8 cellular contexts compared by ENCODE assay signal in genomic region chr20:49676581-49677291, GRCh38. TPM values are rescaled to one million over a fixed set of nuclear protein-coding genes. Genes with fewer than 3 reads are reported as not detected.
A peak's percentile ranks its signal among the peaks of the same experiment; 100 is the strongest.
DNase-seq lines count a peak whose midpoint lies in the region; ATAC-seq and TF ChIP-seq lines count a peak whose summit lies in the region.

No MANE protein-coding gene starts in this region.

- H3K9ac ChIP-seq in KMS-11 = peak overlapping the region; percentile 8; the same call in 1 of the 2 replicates

- DNase-seq in DMS53 treated with DMSO at 0.1 percent for 48 hours (lab: John Stamatoyannopoulos, UW; ENCODE audit: unreplicated experiment) (peak; percentile 27), Right ventricle myocardium superior (no peak), DMS79 (lab: John Stamatoyannopoulos, UW) (no peak), anterior cingulate cortex (lab: John Stamatoyannopoulos, UW) (no peak)
- DNase-seq in activated CD4-positive, alpha-beta memory T cell treated with anti-CD3 and anti-CD28 coated beads, Interleukin-2, amount 10 ng/mL, durations not matched to agents 7 days and 5 days = peak; percentile 80
- peak; percentile 13 to 29 for DNase-seq in stimulated activated CD8-positive, alpha-beta memory T cell treated with anti-CD3 and anti-CD28 coated beads, Interleukin-7, amount 100 ng/mL, for 48 hours (ENCODE audit: extremely low read depth in 1 of 2, low read depth in 1 of 2)

- peaks cover 22% of the 10 kb centered on the region for H3K36me3 Mint-ChIP-seq in activated CD4-positive, alpha-beta memory T cell treated with anti-CD3 and anti-CD28 coated beads, Interleukin-2, amount 10 ng/mL, durations not matched to agents 7 days and 5 days (ENCODE audit: low read depth)

- TF ChIP-seq CTCF in KMS-11 (conservative IDR thresholded peaks at IDR 0.05; ENCODE audit: low read depth, low read length) = no peak

- no peak overlapping the region for H3K4me3 ChIP-seq in KMS-11 (IDR thresholded peaks at IDR 0.05; ENCODE audit: insufficient read depth, low read depth, low read length)

- peaks cover 6% of the 10 kb centered on the region; the same call in 1 of the 2 replicates for H4K20me1 ChIP-seq in KMS-11 (ENCODE audit: insufficient read depth)

- ATAC-seq in GM21447 (IDR thresholded peaks at IDR 0.05; ENCODE audit: unreplicated experiment) (peak; percentile 65), Right ventricle myocardium superior (ENCODE audit: poor library complexity) (peak; percentile 40)

- intact Hi-C loops in Right ventricle myocardium superior (cut with DNase I) = no loop called here

- peaks cover 47% of the 10 kb centered on the region; the same call in 1 of the 2 replicates for H3K79me2 ChIP-seq in KMS-11 (ENCODE audit: insufficient read depth, low read depth)

- CTCF ChIA-PET in activated CD4-positive, alpha-beta memory T cell treated with anti-CD3 and anti-CD28 coated beads, Interleukin-2, amount 10 ng/mL, durations not matched to agents 7 days and 5 days (lab: Charles Lee) = interaction anchor here (1.0 to 1.3 kb wide), 4 partner anchors 14 to 212 kb away, joined by 3 to 5 read pairs (median 3); no protein-coding TSS in a partner anchor

- H3K9me3 Mint-ChIP-seq in activated CD4-positive, alpha-beta memory T cell treated with anti-CD3 and anti-CD28 coated beads, Interleukin-2, amount 10 ng/mL, durations not matched to agents 7 days and 5 days = no peaks in the 10 kb centered on the region

- peak overlapping the region; percentile 36 for H3K4me3 Mint-ChIP-seq in activated CD4-positive, alpha-beta memory T cell treated with anti-CD3 and anti-CD28 coated beads, Interleukin-2, amount 10 ng/mL, durations not matched to agents 7 days and 5 days

- H3K4me1 ChIP-seq in KMS-11 (ENCODE audit: low read depth, poor library complexity, severe bottlenecking) = peaks cover 86% of the 10 kb centered on the region

- H3K27ac ChIP-seq in KMS-11 = peak overlapping the region; percentile 46

- H3K27ac Mint-ChIP-seq in activated CD4-positive, alpha-beta memory T cell treated with anti-CD3 and anti-CD28 coated beads, Interleukin-2, amount 10 ng/mL, durations not matched to agents 7 days and 5 days = peak overlapping the region; percentile 97

- H3K4me2 ChIP-seq in KMS-11 = peak overlapping the region; percentile 85

- POLR2A ChIA-PET in activated CD4-positive, alpha-beta memory T cell treated with anti-CD3 and anti-CD28 coated beads, Interleukin-2, amount 10 ng/mL, durations not matched to agents 7 days and 5 days (lab: Charles Lee) = interaction anchor here (1.0 to 2.7 kb wide), 7 partner anchors 12 to 136 kb away, joined by 3 to 14 read pairs (median 7); partner anchors contain the start of gene SLC9A8

- H3K27me3 ChIP-seq in KMS-11 (ENCODE audit: insufficient read depth, low read depth) = peaks cover 3% of the 10 kb centered on the region; the same call in 1 of the 2 replicates

- H3K4me1 Mint-ChIP-seq in activated CD4-positive, alpha-beta memory T cell treated with anti-CD3 and anti-CD28 coated beads, Interleukin-2, amount 10 ng/mL, durations not matched to agents 7 days and 5 days = peaks cover 80% of the 10 kb centered on the region

- peaks cover 2% of the 10 kb centered on the region for H3K27me3 Mint-ChIP-seq in activated CD4-positive, alpha-beta memory T cell treated with anti-CD3 and anti-CD28 coated beads, Interleukin-2, amount 10 ng/mL, durations not matched to agents 7 days and 5 days

- no peak overlapping the region for H2AFZ ChIP-seq in KMS-11 (ENCODE audit: low read depth)

- no peaks in the 10 kb centered on the region for H3K36me3 ChIP-seq in KMS-11 (ENCODE audit: insufficient read depth)

RNA-seq across cellular contexts. Expression of gene B4GALT5, which starts 36.9 kb away (rescaled TPM):
- total RNA-seq in activated CD4-positive, alpha-beta memory T cell treated with anti-CD3 and anti-CD28 coated beads, Interleukin-2, amount 10 ng/mL, durations not matched to agents 7 days and 5 days = 10 to 100 TPM; 21.6 to 22.4 TPM
- total RNA-seq in Right ventricle myocardium superior = 39.6 TPM

Comparison
In these comparisons a context has a peak if more than half of its experiments do, and no peak if none do; other contexts are left out.
1. DNase-seq: peak in DMS53 treated with DMSO at 0.1 percent for 48 hours (single experiment), activated CD4-positive, alpha-beta memory T cell treated with anti-CD3 and anti-CD28 coated beads, Interleukin-2, amount 10 ng/mL, durations not matched to agents 7 days and 5 days (single experiment) and stimulated activated CD8-positive, alpha-beta memory T cell treated with anti-CD3 and anti-CD28 coated beads, Interleukin-7, amount 100 ng/mL, for 48 hours (2 of 2); none in Right ventricle myocardium superior (single experiment), DMS79 (single experiment) and anterior cingulate cortex (0 of 58).